ENCODE assay signal across 18 cellular contexts in the genomic region with DNA sequence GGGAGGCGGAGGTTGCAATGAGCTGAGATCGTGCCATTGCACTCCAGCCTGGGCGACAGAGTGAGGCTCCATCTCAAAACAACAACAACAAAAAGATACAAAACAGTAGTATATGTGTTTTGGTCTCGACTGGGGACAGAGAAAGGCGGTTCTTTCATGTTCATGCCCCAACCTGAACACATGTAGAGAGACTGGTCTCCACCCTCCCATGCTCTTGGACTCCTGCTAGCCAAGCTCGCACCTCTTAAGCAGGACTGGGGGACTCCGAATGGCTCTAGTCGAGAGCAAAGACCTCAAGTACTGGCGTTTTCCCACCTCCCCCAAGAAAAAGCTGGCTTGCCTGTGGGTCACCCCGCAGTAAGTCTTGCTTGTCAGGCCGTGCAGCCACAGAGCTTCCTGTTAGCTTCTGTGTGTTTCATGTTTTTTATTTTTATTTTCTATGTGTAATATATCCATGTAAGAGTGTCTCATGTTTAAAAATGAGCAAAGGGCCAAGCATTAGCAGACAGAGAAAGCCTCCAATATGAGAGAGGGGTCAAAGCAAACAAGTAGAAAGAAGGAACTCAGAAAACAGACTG.
DNase-seq lines count a peak whose midpoint lies in the region; ATAC-seq, FAIRE-seq and TF ChIP-seq lines count a peak whose summit lies in the region.
"Had no signal": no experiment of that assay in that cellular context is flagged by ENCODE, and none has a peak within 500 bp of the region (broad histone marks: within the 10 kb centered on the region; RNA-seq: fewer than 3 reads in every experiment).

No MANE protein-coding gene starts in this region.

- intact Hi-C loops in gastrocnemius medialis (cut with DNase I; ENCODE audit: low total_unique reads) = no loop called here

- dilution Hi-C loops in keratinocyte (cut with MboI; ENCODE audit: extremely low pct_ligation_motif_present, low sequenced_read_pairs) = no loop called here

- no peak overlapping the region for H3K4me3 ChIP-seq in keratinocyte (ENCODE audit: control insufficient read depth in 2 of 3, extremely low read depth in 1 of 3, insufficient read depth in 2 of 3, low read depth in 1 of 3, low read length in 3 of 3)
- H3K4me3 ChIP-seq in gastrocnemius medialis = no peak overlapping the region
- H3K4me3 ChIP-seq: body of pancreas, thoracic aorta had no signal

- TF ChIP-seq POLR2A in gastrocnemius medialis (IDR thresholded peaks at IDR 0.05) = no peak

- H4K20me1 ChIP-seq in keratinocyte (ENCODE audit: control insufficient read depth, extremely low read depth, insufficient read depth, low read length) = no peaks in the 10 kb centered on the region

- no peaks in the 10 kb centered on the region for H3K4me1 ChIP-seq in keratinocyte (ENCODE audit: control insufficient read depth, extremely low read depth, insufficient read depth, low read length)
- H3K4me1 ChIP-seq in gastrocnemius medialis = no peaks in the 10 kb centered on the region
- H3K4me1 ChIP-seq: body of pancreas had no signal

- H3K4me2 ChIP-seq in keratinocyte (ENCODE audit: control insufficient read depth, extremely low read depth, insufficient read depth, low read depth, low read length) = no peak overlapping the region

- no peak overlapping the region for H3K9ac ChIP-seq in keratinocyte (ENCODE audit: control insufficient read depth, extremely low read depth, insufficient read depth, low read length)

- in situ Hi-C loops in gastrocnemius medialis (cut with MboI; ENCODE audit: low sequenced_read_pairs in 4 of 4) = no loop called here

- DNase-seq in keratinocyte (ENCODE audit: low read depth, low spot score) (no peak), NCI-H1105 treated with DMSO at 0.1 percent for 48 hours (lab: John Stamatoyannopoulos, UW) (no peak), gastrocnemius medialis (no peak), NCI-H1417 (lab: John Stamatoyannopoulos, UW) (no peak), NCI-H2171 (lab: John Stamatoyannopoulos, UW) (no peak)
- DNase-seq: activated CD4-positive, CD25-positive, alpha-beta regulatory T cell treated with anti-CD3 and anti-CD28 coated beads, Interleukin-2, amount 50 U/mL, for 72 hours; body of pancreas; effector memory CD8-positive, alpha-beta T cell; head of caudate nucleus; NCI-H2029; occipital lobe; retina had no signal

- H2AFZ ChIP-seq in keratinocyte (ENCODE audit: control insufficient read depth, low read length) = peak overlapping the region; percentile 63

- ATAC-seq in GM18511 (IDR thresholded peaks at IDR 0.05; ENCODE audit: unreplicated experiment) (peak; percentile 85), HG02610 (IDR thresholded peaks at IDR 0.05; ENCODE audit: unreplicated experiment) (peak; percentile 90), HG03565 (IDR thresholded peaks at IDR 0.05; ENCODE audit: unreplicated experiment) (peak; percentile 56), gastrocnemius medialis (no peak)
- ATAC-seq: body of pancreas; effector memory CD8-positive, alpha-beta T cell had no signal

- H3K9me1 ChIP-seq in keratinocyte (ENCODE audit: control insufficient read depth, extremely low read depth, insufficient read depth, low read length) = no peaks in the 10 kb centered on the region

- no peak for FAIRE-seq in keratinocyte (lab: Jason Lieb, UNC)
- FAIRE-seq: GM18507, GM19239 had no signal

- H3K79me2 ChIP-seq in keratinocyte (ENCODE audit: control insufficient read depth, insufficient read depth, low read length) = no peaks in the 10 kb centered on the region

- H3K36me3 ChIP-seq in keratinocyte (ENCODE audit: control insufficient read depth in 2 of 2, extremely low read depth in 1 of 2, insufficient read depth in 2 of 2, low read length in 2 of 2) (no peaks in the 10 kb centered on the region), gastrocnemius medialis (no peaks in the 10 kb centered on the region)
- H3K36me3 ChIP-seq: thoracic aorta had no signal

- H3K27ac ChIP-seq in keratinocyte (ENCODE audit: control insufficient read depth, insufficient read depth, low read length) (no peak overlapping the region), gastrocnemius medialis (no peak overlapping the region)
- H3K27ac ChIP-seq: body of pancreas, thoracic aorta had no signal

- H3K9me3 ChIP-seq in keratinocyte (ENCODE audit: control insufficient read depth, low read depth, low read length) (no peaks in the 10 kb centered on the region), gastrocnemius medialis (no peaks in the 10 kb centered on the region)
- H3K9me3 ChIP-seq: body of pancreas, thoracic aorta had no signal

- TF ChIP-seq CTCF in keratinocyte (optimal IDR thresholded peaks at IDR 0.05 in 1 of 3, IDR thresholded peaks at IDR 0.05 in 1 of 3, conservative IDR thresholded peaks at IDR 0.05 in 1 of 3; ENCODE audit: extremely low read depth in 1 of 3, insufficient read depth in 2 of 3, low read length in 3 of 3) (no peak), gastrocnemius medialis (IDR thresholded peaks at IDR 0.05 in 4 of 5, conservative IDR thresholded peaks at IDR 0.05 in 1 of 5) (no peak)

- H3K27me3 ChIP-seq in keratinocyte (ENCODE audit: control insufficient read depth, extremely low read depth, insufficient read depth, low read length) (no peaks in the 10 kb centered on the region), gastrocnemius medialis (no peaks in the 10 kb centered on the region)
- H3K27me3 ChIP-seq: body of pancreas had no signal

Comparison
In these comparisons a context has a peak if more than half of its experiments do, and no peak if none do; other contexts are left out.
1. ATAC-seq: peak in GM18511 (single experiment), HG02610 (single experiment) and HG03565 (single experiment); none in gastrocnemius medialis (0 of 2).